Comparison of ENCODE assay signal across 18 cellular contexts in genomic region chr2:105778344-105778607, GRCh38. TPM values are rescaled to one million over a fixed set of nuclear protein-coding genes. Genes with fewer than 3 reads are reported as not detected.
DNase-seq lines count a peak whose midpoint lies in the region; ATAC-seq and TF ChIP-seq lines count a peak whose summit lies in the region.
"Had no signal": no experiment of that assay in that cellular context is flagged by ENCODE, and none has a peak within 500 bp of the region (broad histone marks: within the 10 kb centered on the region; RNA-seq: fewer than 3 reads in every experiment).

No MANE protein-coding gene starts in this region.

- peaks cover 93 to 100% (median 100%) of the 10 kb centered on the region in 10 experiments for H3K4me1 ChIP-seq in BLaER1 treated with 17β-estradiol and CSF1 and Interleukin-3, amounts not matched to agents 10 nM and 100 nM
- H3K4me1 ChIP-seq in naive thymus-derived CD4-positive, alpha-beta T cell (ENCODE audit: control insufficient read depth in 2 of 2, insufficient read depth in 2 of 2, low read length in 2 of 2): peaks cover 91 to 96% of the 10 kb centered on the region in 2 donors

- peaks cover 46% of the 10 kb centered on the region for H3K36me3 Mint-ChIP-seq in activated CD8-positive, alpha-beta T cell treated with anti-CD3 and anti-CD28 coated beads, Interleukin-2, amount 10 ng/mL, durations not matched to agents 7 days and 5 days (ENCODE audit: low read depth)
- peaks cover 0 to 21% (median 5%) of the 10 kb centered on the region in 5 donors for H3K36me3 Mint-ChIP-seq in naive thymus-derived CD4-positive, alpha-beta T cell

- intact Hi-C loops in naive thymus-derived CD4-positive, alpha-beta T cell (cut with micrococcal nuclease): no loop called here

- H3K36me3 ChIP-seq in BLaER1 treated with 17β-estradiol and CSF1 and Interleukin-3, amounts not matched to agents 10 nM and 100 nM: peaks cover 0 to 29% (median 20%) of the 10 kb centered on the region in 11 experiments; a peak in 18 of 22 replicates
- H3K36me3 ChIP-seq in naive thymus-derived CD4-positive, alpha-beta T cell (ENCODE audit: control insufficient read depth in 2 of 3, insufficient read depth in 3 of 3, low read length in 3 of 3): peaks cover 0 to 4% (median 3%) of the 10 kb centered on the region in 3 experiments
- H3K36me3 ChIP-seq: cardiac muscle cell, ovary had no signal

- POLR2A ChIA-PET in activated CD8-positive, alpha-beta T cell treated with anti-CD3 and anti-CD28 coated beads, Interleukin-2, amount 10 ng/mL, durations not matched to agents 7 days and 5 days (lab: Charles Lee): interaction anchor here (0.9 to 5.7 kb wide), 8 partner anchors 9 to 32 kb away, joined by 3 to 29 read pairs (median 9); no protein-coding TSS in a partner anchor
- POLR2A ChIA-PET in naive thymus-derived CD4-positive, alpha-beta T cell (lab: Charles Lee): interaction anchor here (0.7 to 3.4 kb wide), 18 partner anchors 8 to 318 kb away, joined by 3 to 41 read pairs (median 4); partner anchors contain the start of gene NCK2

- CTCF ChIA-PET in activated CD8-positive, alpha-beta T cell treated with anti-CD3 and anti-CD28 coated beads, Interleukin-2, amount 10 ng/mL, durations not matched to agents 7 days and 5 days (lab: Charles Lee): interaction anchor here (1.1 to 4.3 kb wide), 5 partner anchors 9 to 306 kb away, joined by 3 to 29 read pairs (median 5); no protein-coding TSS in a partner anchor
- CTCF ChIA-PET in naive thymus-derived CD4-positive, alpha-beta T cell (lab: Charles Lee): interaction anchor here (0.7 to 2.0 kb wide), 6 partner anchors 9 to 114 kb away, joined by 3 to 5 read pairs (median 4); no protein-coding TSS in a partner anchor

- no peak overlapping the region for H3K4me3 ChIP-seq in AG10803 (ENCODE audit: low read length)
- H3K4me3 ChIP-seq in BLaER1 treated with 17β-estradiol and CSF1 and Interleukin-3, amounts not matched to agents 10 nM and 100 nM: no peak overlapping the region
- H3K4me3 ChIP-seq in naive thymus-derived CD4-positive, alpha-beta T cell (ENCODE audit: low read length): peak overlapping the region; percentile 53
- H3K4me3 ChIP-seq: cardiac muscle cell, GM12878, mucosa of descending colon, ovary had no signal

- peak overlapping the region in 9 of 11 experiments; percentile 10 to 81 (median 78); a peak in 13 of 22 replicates for H3K9ac ChIP-seq in BLaER1 treated with 17β-estradiol and CSF1 and Interleukin-3, amounts not matched to agents 10 nM and 100 nM

- no peak for TF ChIP-seq CTCF in AG10803 (conservative IDR thresholded peaks at IDR 0.05; ENCODE audit: low read length)

- no peaks in the 10 kb centered on the region for H3K9me3 ChIP-seq in BLaER1 treated with 17β-estradiol and CSF1 and Interleukin-3, amounts not matched to agents 10 nM and 100 nM (replicated peaks in 1 of 11)
- H3K9me3 ChIP-seq in naive thymus-derived CD4-positive, alpha-beta T cell (ENCODE audit: control insufficient read depth in 2 of 3, low read length in 3 of 3): no peaks in the 10 kb centered on the region
- H3K9me3 ChIP-seq: mucosa of descending colon, ovary had no signal

- H3K27me3 Mint-ChIP-seq in activated CD8-positive, alpha-beta T cell treated with anti-CD3 and anti-CD28 coated beads, Interleukin-2, amount 10 ng/mL, durations not matched to agents 7 days and 5 days (ENCODE audit: low read depth): no peaks in the 10 kb centered on the region
- no peaks in the 10 kb centered on the region for H3K27me3 Mint-ChIP-seq in naive thymus-derived CD4-positive, alpha-beta T cell

- peak overlapping the region in 9 of 11 experiments; percentile 69 to 95 (median 87); a peak in 17 of 22 replicates for H3K27ac ChIP-seq in BLaER1 treated with 17β-estradiol and CSF1 and Interleukin-3, amounts not matched to agents 10 nM and 100 nM
- H3K27ac ChIP-seq in naive thymus-derived CD4-positive, alpha-beta T cell (ENCODE audit: low read depth, low read length): peak overlapping the region; percentile 85
- H3K27ac ChIP-seq: cardiac muscle cell, ovary had no signal

- H3K9me3 Mint-ChIP-seq in activated CD8-positive, alpha-beta T cell treated with anti-CD3 and anti-CD28 coated beads, Interleukin-2, amount 10 ng/mL, durations not matched to agents 7 days and 5 days (ENCODE audit: insufficient read depth): no peaks in the 10 kb centered on the region
- H3K9me3 Mint-ChIP-seq in naive thymus-derived CD4-positive, alpha-beta T cell: no peaks in the 10 kb centered on the region

- H4K20me1 ChIP-seq in BLaER1 treated with 17β-estradiol and CSF1 and Interleukin-3, amounts not matched to agents 10 nM and 100 nM: peaks cover 29 to 91% (median 63%) of the 10 kb centered on the region in 11 experiments; a peak in 16 of 22 replicates

- H3K27ac Mint-ChIP-seq in activated CD8-positive, alpha-beta T cell treated with anti-CD3 and anti-CD28 coated beads, Interleukin-2, amount 10 ng/mL, durations not matched to agents 7 days and 5 days: peak overlapping the region; percentile 65
- H3K27ac Mint-ChIP-seq in naive thymus-derived CD4-positive, alpha-beta T cell: peak overlapping the region; percentile 83 to 98 (median 92)

- DNase-seq in AG10803 (ENCODE audit: low read depth) (peak; percentile 21), CD1c-positive myeloid dendritic cell (ENCODE audit: extremely low spot score) (no peak), AG20443 (ENCODE audit: low spot score) (no peak)
- no peak for DNase-seq in activated CD8-positive, alpha-beta T cell treated with anti-CD3 and anti-CD28 coated beads, Interleukin-2, amount 10 ng/mL, durations not matched to agents 7 days and 5 days
- DNase-seq in naive thymus-derived CD4-positive, alpha-beta T cell: peak in 1 of 9 donors; percentile 6
- DNase-seq: activated CD4-positive, CD25-positive, alpha-beta regulatory T cell; GDM1; mucosa of descending colon; NCI-H2029 treated with DMSO at 0.1 percent for 48 hours; NCI-H510A; ovary had no signal

- H3K4me3 Mint-ChIP-seq in activated CD8-positive, alpha-beta T cell treated with anti-CD3 and anti-CD28 coated beads, Interleukin-2, amount 10 ng/mL, durations not matched to agents 7 days and 5 days: no peak overlapping the region
- peak overlapping the region in 9 of 10 donors; percentile 71 to 93 (median 85) for H3K4me3 Mint-ChIP-seq in naive thymus-derived CD4-positive, alpha-beta T cell

- H3K4me2 ChIP-seq in BLaER1 treated with 17β-estradiol and CSF1 and Interleukin-3, amounts not matched to agents 10 nM and 100 nM: peak overlapping the region; percentile 88 to 99 (median 96)

- no peak for ATAC-seq in activated CD8-positive, alpha-beta T cell treated with anti-CD3 and anti-CD28 coated beads, Interleukin-2, amount 10 ng/mL, durations not matched to agents 7 days and 5 days
- no peak for ATAC-seq in naive thymus-derived CD4-positive, alpha-beta T cell
- no peak for ATAC-seq in SK-N-SH treated with all-trans-retinoic acid at 6 μM for 48 hours
- no peak for ATAC-seq in HG03095 (IDR thresholded peaks at IDR 0.05; ENCODE audit: unreplicated experiment)
- ATAC-seq: GM12878, mucosa of descending colon, Right ventricle myocardium inferior, sciatic nerve had no signal

- no peaks in the 10 kb centered on the region for H3K27me3 ChIP-seq in BLaER1 treated with 17β-estradiol and CSF1 and Interleukin-3, amounts not matched to agents 10 nM and 100 nM
- H3K27me3 ChIP-seq in naive thymus-derived CD4-positive, alpha-beta T cell (ENCODE audit: control insufficient read depth in 2 of 2, insufficient read depth in 2 of 2, low read length in 2 of 2): no peaks in the 10 kb centered on the region
- H3K27me3 ChIP-seq: cardiac muscle cell, ovary had no signal

- peaks cover 93% of the 10 kb centered on the region for H3K4me1 Mint-ChIP-seq in activated CD8-positive, alpha-beta T cell treated with anti-CD3 and anti-CD28 coated beads, Interleukin-2, amount 10 ng/mL, durations not matched to agents 7 days and 5 days (ENCODE audit: low read depth)
- peaks cover 77 to 97% (median 95%) of the 10 kb centered on the region in 7 donors for H3K4me1 Mint-ChIP-seq in naive thymus-derived CD4-positive, alpha-beta T cell

TF ChIP-seq in SK-N-SH treated with all-trans-retinoic acid at 6 μM for 48 hours, 23 proteins besides CTCF, POLR2A, EP300 and RAD21 (continues in another document):
- TF ChIP-seq ARNTL (CRISPR knock-in tag; IDR thresholded peaks at IDR 0.05; ENCODE audit: borderline replicate concordance, low read depth) (no peak), CREB5 (CRISPR knock-in tag; IDR thresholded peaks at IDR 0.05; ENCODE audit: low read depth) (no peak), PATZ1 (CRISPR knock-in tag; IDR thresholded peaks at IDR 0.05; ENCODE audit: borderline replicate concordance) (no peak), RARB (CRISPR knock-in tag; IDR thresholded peaks at IDR 0.05) (no peak), SNAI2 (CRISPR knock-in tag; IDR thresholded peaks at IDR 0.05) (no peak), ZNF8 (CRISPR knock-in tag; IDR thresholded peaks at IDR 0.05) (no peak), ZFP30 (CRISPR knock-in tag; IDR thresholded peaks at IDR 0.05) (no peak)

RNA-seq across cellular contexts. Expression of gene NCK2, which starts 33.6 kb away (rescaled TPM):
- 10 to 100 TPM; 60.7 to 61.3 TPM for total RNA-seq in activated CD8-positive, alpha-beta T cell treated with anti-CD3 and anti-CD28 coated beads, Interleukin-2, amount 10 ng/mL, durations not matched to agents 7 days and 5 days
- total RNA-seq in naive thymus-derived CD4-positive, alpha-beta T cell: 100 to 1,000 TPM in 4 of 5 experiments, 10 to 100 TPM in 1; 75.3 to 134 (median 109) TPM
- 10 to 100 TPM; 30.8 to 73.0 TPM for polyA plus RNA-seq in naive thymus-derived CD4-positive, alpha-beta T cell
